In the genomic region with DNA sequence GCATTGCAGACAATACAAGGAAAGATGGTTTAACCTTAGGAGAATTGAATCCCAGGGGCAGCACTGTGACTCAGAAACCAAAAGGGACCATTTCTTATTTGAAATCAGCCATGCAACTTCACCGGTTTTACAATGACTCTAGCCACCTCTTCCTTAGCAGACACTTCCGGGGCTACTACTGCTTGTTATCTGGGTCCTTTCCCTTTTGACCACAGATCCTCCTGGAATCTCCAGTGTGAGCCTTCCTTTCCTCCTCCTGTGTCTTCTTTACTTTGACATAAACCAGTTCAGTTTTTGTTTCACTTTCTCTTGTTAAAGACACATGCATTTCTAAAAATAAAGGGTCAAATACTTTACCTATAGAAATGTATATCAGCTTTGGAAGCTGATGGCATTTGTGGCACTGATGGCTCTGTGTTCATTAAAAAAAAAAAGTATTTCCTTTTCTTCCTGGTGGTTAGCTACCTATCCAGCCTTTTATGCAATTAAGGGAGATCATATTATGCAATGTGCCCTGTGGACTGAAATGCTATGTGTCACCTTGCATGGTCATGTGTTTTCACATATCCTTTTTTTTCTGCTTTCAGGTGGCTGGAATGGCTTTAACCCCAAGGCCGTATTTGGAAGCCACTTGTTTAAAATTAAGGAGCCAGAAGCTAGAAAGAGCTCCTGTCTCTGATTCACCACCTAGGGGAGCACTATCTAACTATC, we compare ENCODE assay signal across 14 cellular contexts.
DNase-seq lines count a peak whose midpoint lies in the region; ATAC-seq, FAIRE-seq and TF ChIP-seq lines count a peak whose summit lies in the region.
"Had no signal": no experiment of that assay in that cellular context is flagged by ENCODE, and none has a peak within 500 bp of the region (broad histone marks: within the 10 kb centered on the region; RNA-seq: fewer than 3 reads in every experiment).

No MANE protein-coding gene starts in this region.

- DNase-seq in GM12891 (ENCODE audit: insufficient read length, low spot score) (no peak), cerebellar cortex (ENCODE audit: low spot score) (peak; percentile 56), MG63 (no peak), RKO (ENCODE audit: low spot score) (no peak), brain microvascular endothelial cell (no peak)
- no peak for DNase-seq in activated CD4-positive, alpha-beta T cell treated with anti-CD3 and anti-CD28 coated beads, Interleukin-2, amount 10 ng/mL, durations not matched to agents 24 days and 14 days
- DNase-seq: GF-D8, NCI-H1092 had no signal

- peak; percentile 60 for FAIRE-seq in GM12891 (lab: Jason Lieb, UNC)

- intact Hi-C loops in activated CD4-positive, alpha-beta T cell treated with anti-CD3 and anti-CD28 coated beads, Interleukin-2, amount 10 ng/mL, durations not matched to agents 24 days and 14 days (cut with micrococcal nuclease) = no loop called here

- no peaks in the 10 kb centered on the region for H3K27me3 Mint-ChIP-seq in activated CD4-positive, alpha-beta T cell treated with anti-CD3 and anti-CD28 coated beads, Interleukin-2, amount 10 ng/mL, durations not matched to agents 24 days and 14 days

- H3K36me3 Mint-ChIP-seq in activated CD4-positive, alpha-beta T cell treated with anti-CD3 and anti-CD28 coated beads, Interleukin-2, amount 10 ng/mL, durations not matched to agents 24 days and 14 days (ENCODE audit: low read depth) = no peaks in the 10 kb centered on the region

- no peak for TF ChIP-seq CTCF in brain microvascular endothelial cell (IDR thresholded peaks at IDR 0.05; ENCODE audit: low read depth, low read length, missing control alignments)

- no peak overlapping the region for H3K4me3 Mint-ChIP-seq in activated CD4-positive, alpha-beta T cell treated with anti-CD3 and anti-CD28 coated beads, Interleukin-2, amount 10 ng/mL, durations not matched to agents 24 days and 14 days

- no peaks in the 10 kb centered on the region for H3K4me1 Mint-ChIP-seq in activated CD4-positive, alpha-beta T cell treated with anti-CD3 and anti-CD28 coated beads, Interleukin-2, amount 10 ng/mL, durations not matched to agents 24 days and 14 days

- no peaks in the 10 kb centered on the region for H3K9me3 ChIP-seq in MG63
- H3K9me3 ChIP-seq: esophagus muscularis mucosa, tibial nerve had no signal

- in situ Hi-C loops in brain microvascular endothelial cell (cut with HindIII; ENCODE audit: low pct_ligation_motif_present, low sequenced_read_pairs) = no loop called here

- no peak overlapping the region for H3K27ac ChIP-seq in brain microvascular endothelial cell
- H3K27ac ChIP-seq: esophagus muscularis mucosa, HL-60, tibial nerve had no signal

- no peaks in the 10 kb centered on the region for H3K36me3 ChIP-seq in MG63
- no peaks in the 10 kb centered on the region for H3K36me3 ChIP-seq in brain microvascular endothelial cell (replicated peaks)
- H3K36me3 ChIP-seq: esophagus muscularis mucosa, tibial nerve had no signal

- no peak for TF ChIP-seq POLR2A in GM12891 (IDR thresholded peaks at IDR 0.05; ENCODE audit: low read depth, low read length)

- ATAC-seq in GM21423 (IDR thresholded peaks at IDR 0.05; ENCODE audit: unreplicated experiment) (peak; percentile 46), HG03175 (IDR thresholded peaks at IDR 0.05; ENCODE audit: unreplicated experiment) (peak; percentile 42)

- no peak overlapping the region for H3K27ac Mint-ChIP-seq in activated CD4-positive, alpha-beta T cell treated with anti-CD3 and anti-CD28 coated beads, Interleukin-2, amount 10 ng/mL, durations not matched to agents 24 days and 14 days
- H3K27ac Mint-ChIP-seq: activated T-helper 2 cell treated with anti-CD3 and anti-CD28 coated beads, Interferon-gamma antibody, Interleukin-2, Interleukin-4, amounts not matched to agents 10 μg/mL and 5 μg/mL and 100 μg/mL, durations not matched to agents 14 hours and 24 hours and 36 hours had no signal

- H3K9me3 Mint-ChIP-seq in activated CD4-positive, alpha-beta T cell treated with anti-CD3 and anti-CD28 coated beads, Interleukin-2, amount 10 ng/mL, durations not matched to agents 24 days and 14 days = peaks cover 3% of the 10 kb centered on the region
- H3K9me3 Mint-ChIP-seq: activated T-helper 2 cell treated with anti-CD3 and anti-CD28 coated beads, Interferon-gamma antibody, Interleukin-2, Interleukin-4, amounts not matched to agents 10 μg/mL and 5 μg/mL and 100 μg/mL, durations not matched to agents 14 hours and 24 hours and 36 hours had no signal

- H3K4me3 ChIP-seq in MG63 (no peak overlapping the region), brain microvascular endothelial cell (ENCODE audit: low read depth, low read length) (no peak overlapping the region)
- H3K4me3 ChIP-seq: esophagus muscularis mucosa, tibial nerve had no signal

- H3K27me3 ChIP-seq in MG63 (no peaks in the 10 kb centered on the region), brain microvascular endothelial cell (replicated peaks) (no peaks in the 10 kb centered on the region)
- H3K27me3 ChIP-seq: esophagus muscularis mucosa, tibial nerve had no signal

TF ChIP-seq in GM12891, 5 proteins besides CTCF, POLR2A, EP300 and RAD21:
- TF ChIP-seq TAF1 (IDR thresholded peaks at IDR 0.05; ENCODE audit: low read depth, low read length) (peak; percentile 44; the same call in 1 of the 2 replicates), POU2F2 (IDR thresholded peaks at IDR 0.05; ENCODE audit: low read depth, low read length) (no peak)
